In genomic region chr6:166424431-166424830, GRCh38 we compare ENCODE assay signal across 18 cellular contexts.
"Had no signal": no experiment of that assay in that cellular context is flagged by ENCODE, and none has a peak within 500 bp of the region (broad histone marks: within the 10 kb centered on the region; RNA-seq: fewer than 3 reads in every experiment).

No MANE protein-coding gene starts in this region.

- H3K4me3 Mint-ChIP-seq: central memory CD8-positive, alpha-beta T cell; dendritic cell treated with granulocyte-macrophage colony-stimulating factor and Interleukin-4, amounts not matched to agents 40 ng/mL and 50 ng/mL, for 4 days; naive thymus-derived CD8-positive, alpha-beta T cell; stimulated activated effector memory CD8-positive, alpha-beta T cell treated with anti-CD3 and anti-CD28 coated beads, Interleukin-12 subunit alpha, Interleukin-12 subunit beta, amount 100 ng/mL, for 72 hours had no signal

- DNase-seq: gastrocnemius medialis; heart right ventricle; left ventricle myocardium inferior; lower lobe of right lung; mesendoderm; naive thymus-derived CD8-positive, alpha-beta T cell; pancreas; right lobe of liver; stimulated activated CD4-positive, alpha-beta T cell treated with anti-CD3 and anti-CD28 coated beads, Interleukin-4, amount 100 ng/mL, for 1 hour; stimulated activated CD8-positive, alpha-beta memory T cell treated with anti-CD3 and anti-CD28 coated beads, Interleukin-4, amount 100 ng/mL, for 48 hours; stimulated activated naive CD8-positive, alpha-beta T cell treated with anti-CD3 and anti-CD28 coated beads, Interleukin-15, Interleukin-2, amounts not matched to agents 100 U/mL and 50 U/mL, for 24 hours; testis had no signal

- H3K4me1 ChIP-seq: breast epithelium, gastrocnemius medialis, left ventricle myocardium inferior, lower lobe of right lung, pancreas, testis, tibial nerve had no signal

- H3K36me3 ChIP-seq: breast epithelium, right lobe of liver had no signal

- H3K4me3 ChIP-seq: breast epithelium, gastrocnemius medialis, heart right ventricle, left ventricle myocardium inferior, lower lobe of right lung, pancreas, right lobe of liver, testis, tibial nerve had no signal

- H3K9me3 Mint-ChIP-seq: central memory CD8-positive, alpha-beta T cell; dendritic cell treated with granulocyte-macrophage colony-stimulating factor and Interleukin-4, amounts not matched to agents 40 ng/mL and 50 ng/mL, for 4 days; stimulated activated effector memory CD8-positive, alpha-beta T cell treated with anti-CD3 and anti-CD28 coated beads, Interleukin-12 subunit alpha, Interleukin-12 subunit beta, amount 100 ng/mL, for 72 hours had no signal

- H3K27me3 Mint-ChIP-seq: central memory CD8-positive, alpha-beta T cell; dendritic cell treated with granulocyte-macrophage colony-stimulating factor and Interleukin-4, amounts not matched to agents 40 ng/mL and 50 ng/mL, for 4 days; naive thymus-derived CD8-positive, alpha-beta T cell; progenitor cell of endocrine pancreas had no signal

- H3K36me3 Mint-ChIP-seq: stimulated activated effector memory CD8-positive, alpha-beta T cell treated with anti-CD3 and anti-CD28 coated beads, Interleukin-12 subunit alpha, Interleukin-12 subunit beta, amount 100 ng/mL, for 72 hours had no signal

- H3K27ac Mint-ChIP-seq: dendritic cell treated with granulocyte-macrophage colony-stimulating factor and Interleukin-4, amounts not matched to agents 40 ng/mL and 50 ng/mL, for 4 days; progenitor cell of endocrine pancreas; stimulated activated effector memory CD8-positive, alpha-beta T cell treated with anti-CD3 and anti-CD28 coated beads, Interleukin-12 subunit alpha, Interleukin-12 subunit beta, amount 100 ng/mL, for 72 hours had no signal

- H3K27ac ChIP-seq: breast epithelium, gastrocnemius medialis, heart right ventricle, left ventricle myocardium inferior, lower lobe of right lung, pancreas, right lobe of liver, testis had no signal

- H3K9me3 ChIP-seq: breast epithelium, gastrocnemius medialis, left ventricle myocardium inferior, lower lobe of right lung, pancreas, right lobe of liver, testis, tibial nerve had no signal

- ATAC-seq: gastrocnemius medialis; heart right ventricle; lower lobe of right lung; naive thymus-derived CD8-positive, alpha-beta T cell; pancreas; right lobe of liver; stimulated activated effector memory CD8-positive, alpha-beta T cell treated with anti-CD3 and anti-CD28 coated beads, Interleukin-12 subunit alpha, Interleukin-12 subunit beta, amount 100 ng/mL, for 72 hours; stimulated activated naive CD8-positive, alpha-beta T cell treated with anti-CD3 and anti-CD28 coated beads, Interleukin-15, Interleukin-2, amounts not matched to agents 100 U/mL and 50 U/mL, for 24 hours had no signal
